In the genomic region with DNA sequence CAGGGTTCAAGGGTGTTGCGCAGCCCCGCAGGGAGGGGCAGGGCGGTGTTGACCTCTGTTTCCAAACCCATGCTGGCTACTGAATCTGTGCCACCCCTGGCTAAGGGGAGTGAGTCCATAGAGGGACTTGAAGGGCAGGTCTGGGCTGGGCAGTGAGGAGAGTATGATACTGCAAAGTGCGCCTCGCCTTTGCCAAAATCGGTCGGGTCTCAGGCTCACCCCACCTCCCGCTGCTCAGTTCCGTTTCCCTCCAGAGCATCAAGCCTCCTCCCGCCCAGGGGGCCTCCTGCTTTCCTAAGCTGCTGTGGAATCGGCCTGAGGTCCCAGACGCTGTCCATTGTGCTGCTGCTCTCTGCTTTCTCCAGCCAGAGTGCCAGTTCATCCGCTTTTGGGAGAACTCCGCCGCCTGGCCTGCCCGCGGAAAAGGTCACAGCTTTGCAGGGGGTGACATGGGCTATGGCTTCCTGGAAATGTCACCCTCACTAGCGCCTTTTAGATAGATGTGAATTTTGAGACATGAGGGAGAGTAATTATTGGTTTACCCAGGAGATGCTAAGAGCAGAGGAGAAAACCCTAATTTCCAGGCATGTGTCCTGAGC, we compare ENCODE assay signal across 8 cellular contexts.
DNase-seq lines count a peak whose midpoint lies in the region; ATAC-seq and TF ChIP-seq lines count a peak whose summit lies in the region.

No MANE protein-coding gene starts in this region.

- intact Hi-C loops in heart right ventricle (cut with DNase I), result loop anchor here in 3 of 10 donors (10.0 kb wide), 2 partner anchors 120 to 140 kb away; no protein-coding TSS in a partner anchor
- intact Hi-C loops in prostate gland (cut with DNase I), result no loop called here

- no peak for TF ChIP-seq POLR2A in prostate gland (IDR thresholded peaks at IDR 0.05)

- peaks cover 32% of the 10 kb centered on the region for H3K4me1 Mint-ChIP-seq in activated naive CD4-positive, alpha-beta T cell treated with anti-CD3 and anti-CD28 coated beads, Interleukin-2, amount 50 U/mL, for 24 hours

- no peaks in the 10 kb centered on the region for H3K9me3 ChIP-seq in HUES6 (ENCODE audit: control insufficient read depth, insufficient read depth, low read depth, low read length)
- no peaks in the 10 kb centered on the region for H3K9me3 ChIP-seq in heart right ventricle
- no peaks in the 10 kb centered on the region for H3K9me3 ChIP-seq in prostate gland

- DNase-seq in heart right ventricle (peak; percentile 17), prostate gland (ENCODE audit: low spot score) (no peak), HT-29 (ENCODE audit: low spot score) (no peak)

- no peaks in the 10 kb centered on the region for H3K4me1 ChIP-seq in HUES6 (ENCODE audit: control insufficient read depth, insufficient read depth, low read length)
- peaks cover 0 to 36% (median 28%) of the 10 kb centered on the region in 9 donors for H3K4me1 ChIP-seq in heart right ventricle
- H3K4me1 ChIP-seq in prostate gland (replicated peaks), result peaks cover 3% of the 10 kb centered on the region

- H3K36me3 ChIP-seq in HUES6 (ENCODE audit: control insufficient read depth, insufficient read depth, low read length) (peaks cover 4% of the 10 kb centered on the region; the same call in 1 of the 2 replicates), heart right ventricle (peaks cover 0 to 22% (median 0%) of the 10 kb centered on the region in 9 donors), prostate gland (no peaks in the 10 kb centered on the region)

- no peaks in the 10 kb centered on the region for H3K27me3 Mint-ChIP-seq in activated naive CD4-positive, alpha-beta T cell treated with anti-CD3 and anti-CD28 coated beads, Interleukin-2, amount 50 U/mL, for 24 hours

- H3K36me3 Mint-ChIP-seq in activated naive CD4-positive, alpha-beta T cell treated with anti-CD3 and anti-CD28 coated beads, Interleukin-2, amount 50 U/mL, for 24 hours, result peaks cover 7% of the 10 kb centered on the region

- no peaks in the 10 kb centered on the region for H3K9me3 Mint-ChIP-seq in activated naive CD4-positive, alpha-beta T cell treated with anti-CD3 and anti-CD28 coated beads, Interleukin-2, amount 50 U/mL, for 24 hours

- TF ChIP-seq CTCF in 22Rv1 (IDR thresholded peaks at IDR 0.05) (no peak), heart right ventricle (IDR thresholded peaks at IDR 0.05) (no peak), prostate gland (IDR thresholded peaks at IDR 0.05) (no peak)

- ATAC-seq in GM18508 (IDR thresholded peaks at IDR 0.05; ENCODE audit: insufficient read depth, unreplicated experiment) (peak; percentile 1), heart right ventricle (peak in 7 of 8 donors; percentile 3 to 48 (median 31)), GM18861 (IDR thresholded peaks at IDR 0.05; ENCODE audit: unreplicated experiment) (no peak)

- H3K4me3 Mint-ChIP-seq in activated naive CD4-positive, alpha-beta T cell treated with anti-CD3 and anti-CD28 coated beads, Interleukin-2, amount 50 U/mL, for 24 hours, result peak overlapping the region; percentile 95

- peak overlapping the region; percentile 91 for H3K27ac ChIP-seq in 22Rv1
- H3K27ac ChIP-seq in HUES6 (ENCODE audit: low read depth, low read length), result no peak overlapping the region
- H3K27ac ChIP-seq in heart right ventricle, result peak overlapping the region in 9 of 10 donors; percentile 85 to 93 (median 89)
- H3K27ac ChIP-seq in prostate gland, result peak overlapping the region; percentile 82 to 87

- H3K9ac ChIP-seq in HUES6 (ENCODE audit: low read length), result peak overlapping the region; percentile 83

- H3K27me3 ChIP-seq in HUES6 (ENCODE audit: control insufficient read depth, insufficient read depth, low read length) (no peaks in the 10 kb centered on the region), heart right ventricle (no peaks in the 10 kb centered on the region), prostate gland (replicated peaks; ENCODE audit: insufficient read depth) (no peaks in the 10 kb centered on the region)

- H3K27ac Mint-ChIP-seq in activated naive CD4-positive, alpha-beta T cell treated with anti-CD3 and anti-CD28 coated beads, Interleukin-2, amount 50 U/mL, for 24 hours, result peak overlapping the region; percentile 74

- peak overlapping the region; percentile 97 for H3K4me3 ChIP-seq in HUES6 (ENCODE audit: low read depth, low read length)
- peak overlapping the region; percentile 65 to 98 (median 74) for H3K4me3 ChIP-seq in heart right ventricle
- peak overlapping the region; percentile 48 to 60 for H3K4me3 ChIP-seq in prostate gland

- 6% methylated on average over 18 of the region's 18 CpGs for WGBS in heart right ventricle, 2 donors
- 13% methylated on average over 11 of the region's 18 CpGs for WGBS in prostate gland

Comparison
In these comparisons a context has a peak if more than half of its experiments do, and no peak if none do; other contexts are left out.
1. DNase-seq: peak in heart right ventricle (2 of 2); none in prostate gland (single experiment) and HT-29 (single experiment).
2. Peak in every context shown above with its lines, with median percentiles within 50 percentile points of each other: H3K4me3 ChIP-seq.